20 cellular contexts compared by ENCODE assay signal in genomic region chr6:24458937-24459336, GRCh38. TPM values are rescaled to one million over a fixed set of nuclear protein-coding genes. Genes with fewer than 3 reads are reported as not detected.
A peak's percentile ranks its signal among the peaks of the same experiment; 100 is the strongest.
DNase-seq lines count a peak whose midpoint lies in the region; ATAC-seq, FAIRE-seq and TF ChIP-seq lines count a peak whose summit lies in the region.
"Had no signal": no experiment of that assay in that cellular context is flagged by ENCODE, and none has a peak within 500 bp of the region (broad histone marks: within the 10 kb centered on the region; RNA-seq: fewer than 3 reads in every experiment).

No MANE protein-coding gene starts in this region.

- 25% methylated on average over 1 of the region's 2 CpGs for WGBS in right lobe of liver (ENCODE audit: insufficient coverage, low coverage, low lambda C conversion rate, missing lambda C conversion rate)

- ATAC-seq in esophagus mucosa (peak; percentile 49), right lobe of liver (peak; percentile 68 to 80 (median 79))
- ATAC-seq in natural killer cell treated with Interleukin-12 subunit alpha and Interleukin-12 subunit beta and Interleukin-15 and Interleukin-18, amount 100 ng/mL, for 72 hours, result no peak
- ATAC-seq: CD8-positive, alpha-beta T cell had no signal

- H3K4me3 ChIP-seq in breast epithelium, result no peak overlapping the region
- no peak overlapping the region for H3K4me3 ChIP-seq in right lobe of liver

- peaks cover 9% of the 10 kb centered on the region for H3K4me1 Mint-ChIP-seq in MCF 10A (ENCODE audit: insufficient read depth, unreplicated experiment)
- H3K4me1 Mint-ChIP-seq in activated CD4-positive, alpha-beta T cell treated with anti-CD3 and anti-CD28 coated beads, Interleukin-2, amount 10 ng/mL, durations not matched to agents 24 days and 14 days, result no peaks in the 10 kb centered on the region
- no peaks in the 10 kb centered on the region for H3K4me1 Mint-ChIP-seq in natural killer cell treated with Interleukin-12 subunit alpha and Interleukin-12 subunit beta and Interleukin-15 and Interleukin-18, amount 100 ng/mL, for 72 hours (ENCODE audit: low read depth in 2 of 2)
- H3K4me1 Mint-ChIP-seq: CD14-positive monocyte had no signal

- no peaks in the 10 kb centered on the region for H3K9me3 Mint-ChIP-seq in MCF 10A (ENCODE audit: unreplicated experiment)
- H3K9me3 Mint-ChIP-seq in activated CD4-positive, alpha-beta T cell treated with anti-CD3 and anti-CD28 coated beads, Interleukin-2, amount 10 ng/mL, durations not matched to agents 24 days and 14 days, result no peaks in the 10 kb centered on the region
- no peaks in the 10 kb centered on the region for H3K9me3 Mint-ChIP-seq in natural killer cell treated with Interleukin-12 subunit alpha and Interleukin-12 subunit beta and Interleukin-15 and Interleukin-18, amount 100 ng/mL, for 72 hours
- H3K9me3 Mint-ChIP-seq: CD14-positive monocyte; CD8-positive, alpha-beta T cell; H9 had no signal

- H3K27ac Mint-ChIP-seq in MCF 10A (ENCODE audit: low read depth, unreplicated experiment), result no peak overlapping the region
- H3K27ac Mint-ChIP-seq in activated CD4-positive, alpha-beta T cell treated with anti-CD3 and anti-CD28 coated beads, Interleukin-2, amount 10 ng/mL, durations not matched to agents 24 days and 14 days, result no peak overlapping the region
- no peak overlapping the region for H3K27ac Mint-ChIP-seq in natural killer cell treated with Interleukin-12 subunit alpha and Interleukin-12 subunit beta and Interleukin-15 and Interleukin-18, amount 100 ng/mL, for 72 hours
- H3K27ac Mint-ChIP-seq: CD14-positive monocyte; CD8-positive, alpha-beta T cell; H9 had no signal

- H3K36me3 ChIP-seq in breast epithelium, result no peaks in the 10 kb centered on the region
- peaks cover 0 to 84% (median 4%) of the 10 kb centered on the region in 4 donors for H3K36me3 ChIP-seq in right lobe of liver

- no peak overlapping the region for H3K4me3 Mint-ChIP-seq in MCF 10A (ENCODE audit: unreplicated experiment)
- no peak overlapping the region for H3K4me3 Mint-ChIP-seq in activated CD4-positive, alpha-beta T cell treated with anti-CD3 and anti-CD28 coated beads, Interleukin-2, amount 10 ng/mL, durations not matched to agents 24 days and 14 days
- H3K4me3 Mint-ChIP-seq in natural killer cell treated with Interleukin-12 subunit alpha and Interleukin-12 subunit beta and Interleukin-15 and Interleukin-18, amount 100 ng/mL, for 72 hours, result no peak overlapping the region
- H3K4me3 Mint-ChIP-seq: CD14-positive monocyte; CD8-positive, alpha-beta T cell; H9 had no signal

- CTCF ChIA-PET in MCF 10A (lab: Yijun Ruan, JAX), result interaction anchor here (0.6 to 1.0 kb wide), 2 partner anchors 16 to 29 kb away, joined by 3 to 4 read pairs; no protein-coding TSS in a partner anchor

- H3K27me3 ChIP-seq in breast epithelium (no peaks in the 10 kb centered on the region), right lobe of liver (no peaks in the 10 kb centered on the region)

- BruUV-seq in MCF 10A (replicated peaks; lab: Mats Ljungman, UMichigan), result no TSS peak

- no peaks in the 10 kb centered on the region for H3K36me3 Mint-ChIP-seq in MCF 10A (ENCODE audit: insufficient read depth, unreplicated experiment)
- no peaks in the 10 kb centered on the region for H3K36me3 Mint-ChIP-seq in activated CD4-positive, alpha-beta T cell treated with anti-CD3 and anti-CD28 coated beads, Interleukin-2, amount 10 ng/mL, durations not matched to agents 24 days and 14 days (ENCODE audit: low read depth)
- no peaks in the 10 kb centered on the region for H3K36me3 Mint-ChIP-seq in natural killer cell treated with Interleukin-12 subunit alpha and Interleukin-12 subunit beta and Interleukin-15 and Interleukin-18, amount 100 ng/mL, for 72 hours
- H3K36me3 Mint-ChIP-seq: CD14-positive monocyte; CD8-positive, alpha-beta T cell had no signal

- H3K27ac ChIP-seq in breast epithelium (no peak overlapping the region), right lobe of liver (no peak overlapping the region)
- H3K27ac ChIP-seq: 22Rv1 had no signal

- DNase-seq in MCF 10A (ENCODE audit: unreplicated experiment) (peak; percentile 89), breast epithelium (ENCODE audit: low spot score in 2 of 2) (no peak), right lobe of liver (no peak), GM19239 (ENCODE audit: insufficient read length, low spot score) (no peak), NCI-H1105 (lab: John Stamatoyannopoulos, UW) (no peak)
- no peak for DNase-seq in activated CD4-positive, alpha-beta T cell treated with anti-CD3 and anti-CD28 coated beads, Interleukin-2, amount 10 ng/mL, durations not matched to agents 24 days and 14 days
- no peak for DNase-seq in natural killer cell treated with Interleukin-12 subunit alpha and Interleukin-12 subunit beta and Interleukin-15 and Interleukin-18, amount 100 ng/mL, for 72 hours (ENCODE audit: low spot score)
- DNase-seq: CD8-positive, alpha-beta T cell; COR-L47; DMS153; DMS79 treated with DMSO at 0.1 percent for 48 hours; EL; GOT3; H9 had no signal

- no peak for TF ChIP-seq POLR2A in breast epithelium (IDR thresholded peaks at IDR 0.05)
- TF ChIP-seq POLR2A in right lobe of liver (IDR thresholded peaks at IDR 0.05), result no peak

- intact Hi-C loops in MCF 10A (cut with micrococcal nuclease), result no loop called here
- intact Hi-C loops in breast epithelium (cut with DNase I; ENCODE audit: low total_unique reads), result no loop called here
- intact Hi-C loops in right lobe of liver (cut with DNase I), result no loop called here
- intact Hi-C loops in activated CD4-positive, alpha-beta T cell treated with anti-CD3 and anti-CD28 coated beads, Interleukin-2, amount 10 ng/mL, durations not matched to agents 24 days and 14 days (cut with micrococcal nuclease), result no loop called here

- H3K27me3 Mint-ChIP-seq in MCF 10A (ENCODE audit: insufficient read depth, unreplicated experiment), result no peaks in the 10 kb centered on the region
- no peaks in the 10 kb centered on the region for H3K27me3 Mint-ChIP-seq in activated CD4-positive, alpha-beta T cell treated with anti-CD3 and anti-CD28 coated beads, Interleukin-2, amount 10 ng/mL, durations not matched to agents 24 days and 14 days
- no peaks in the 10 kb centered on the region for H3K27me3 Mint-ChIP-seq in natural killer cell treated with Interleukin-12 subunit alpha and Interleukin-12 subunit beta and Interleukin-15 and Interleukin-18, amount 100 ng/mL, for 72 hours

- POLR2A ChIA-PET in MCF 10A (lab: Yijun Ruan, JAX), result interaction anchor here (0.7 to 1.2 kb wide), 4 partner anchors 29 to 1775 kb away, joined by 3 to 5 read pairs (median 3); no protein-coding TSS in a partner anchor

- no peak for FAIRE-seq in GM19239 (lab: Jason Lieb, UNC)
- FAIRE-seq: D721Med, G401.6, GM12891 had no signal

- H3K9me3 ChIP-seq in breast epithelium (no peaks in the 10 kb centered on the region), right lobe of liver (no peaks in the 10 kb centered on the region)

- TF ChIP-seq CTCF in MCF 10A (IDR thresholded peaks at IDR 0.05; ENCODE audit: unreplicated experiment) (no peak), breast epithelium (IDR thresholded peaks at IDR 0.05) (no peak), right lobe of liver (IDR thresholded peaks at IDR 0.05) (no peak)

- no peaks in the 10 kb centered on the region for H3K4me1 ChIP-seq in breast epithelium
- no peaks in the 10 kb centered on the region for H3K4me1 ChIP-seq in right lobe of liver

RNA-seq across cellular contexts. Expression of gene GPLD1, which starts 30.4 kb away (rescaled TPM):
- total RNA-seq in MCF 10A (2022), result 0.16 and 0.20 TPM in 2 replicates
- 1 to 10 TPM; 1.3 to 7.7 (median 2.5) TPM for total RNA-seq in breast epithelium
- total RNA-seq in esophagus mucosa, result 1.4 TPM
- 10 to 100 TPM; 19.9 to 53.0 (median 38.9) TPM for total RNA-seq in right lobe of liver
- total RNA-seq in activated CD4-positive, alpha-beta T cell treated with anti-CD3 and anti-CD28 coated beads, Interleukin-2, amount 10 ng/mL, durations not matched to agents 24 days and 14 days, result 0.17 and 0.44 TPM in 2 replicates
- total RNA-seq in natural killer cell treated with Interleukin-12 subunit alpha and Interleukin-12 subunit beta and Interleukin-15 and Interleukin-18, amount 100 ng/mL, for 72 hours, result under 1 TPM; 0.45 to 0.81 TPM

RNA-seq across cellular contexts. Expression of gene ALDH5A1, which starts 35.8 kb away (rescaled TPM):
- total RNA-seq in MCF 10A (2022) (1.7 and 2.0 TPM in 2 replicates), breast epithelium (1 to 10 TPM; 3.9 to 6.4 (median 6.1) TPM), esophagus mucosa (13.4 TPM), right lobe of liver (10 to 100 TPM; 24.2 to 71.0 (median 47.2) TPM)
- total RNA-seq in activated CD4-positive, alpha-beta T cell treated with anti-CD3 and anti-CD28 coated beads, Interleukin-2, amount 10 ng/mL, durations not matched to agents 24 days and 14 days, result 11.7 TPM in 2 replicates
- 1 to 10 TPM; 2.3 to 3.1 TPM for total RNA-seq in natural killer cell treated with Interleukin-12 subunit alpha and Interleukin-12 subunit beta and Interleukin-15 and Interleukin-18, amount 100 ng/mL, for 72 hours

RNA-seq across cellular contexts. Expression of gene MRS2, which starts 56.2 kb away (rescaled TPM):
- total RNA-seq in MCF 10A (2022) (21.2 and 23.0 TPM in 2 replicates), breast epithelium (10 to 100 TPM; 20.3 to 34.0 (median 26.7) TPM), esophagus mucosa (15.2 TPM), right lobe of liver (10 to 100 TPM; 11.1 to 16.4 (median 13.1) TPM)
- total RNA-seq in activated CD4-positive, alpha-beta T cell treated with anti-CD3 and anti-CD28 coated beads, Interleukin-2, amount 10 ng/mL, durations not matched to agents 24 days and 14 days, result 30.1 and 31.6 TPM in 2 replicates
- total RNA-seq in natural killer cell treated with Interleukin-12 subunit alpha and Interleukin-12 subunit beta and Interleukin-15 and Interleukin-18, amount 100 ng/mL, for 72 hours, result 10 to 100 TPM; 22.5 to 36.7 TPM

Comparison
In these comparisons a context has a peak if more than half of its experiments do, and no peak if none do; other contexts are left out.
1. ATAC-seq: peak in esophagus mucosa (single experiment) and right lobe of liver (4 of 4); none in natural killer cell treated with Interleukin-12 subunit alpha and Interleukin-12 subunit beta and Interleukin-15 and Interleukin-18, amount 100 ng/mL, for 72 hours (0 of 2).